ENCODE assay signal across 18 cellular contexts in genomic region chr12:27009926-27010325, GRCh38. TPM values are rescaled to one million over a fixed set of nuclear protein-coding genes. Genes with fewer than 3 reads are reported as not detected.
A peak's percentile ranks its signal among the peaks of the same experiment; 100 is the strongest.
DNase-seq lines count a peak whose midpoint lies in the region; ATAC-seq and TF ChIP-seq lines count a peak whose summit lies in the region.
"Had no signal": no experiment of that assay in that cellular context is flagged by ENCODE, and none has a peak within 500 bp of the region (broad histone marks: within the 10 kb centered on the region; RNA-seq: fewer than 3 reads in every experiment).

No MANE protein-coding gene starts in this region.

- H3K9me3 ChIP-seq in SK-N-SH: no peaks in the 10 kb centered on the region
- no peaks in the 10 kb centered on the region for H3K9me3 ChIP-seq in spleen
- H3K9me3 ChIP-seq: heart left ventricle, ovary, uterus had no signal

- peak overlapping the region; percentile 24; the same call in 1 of the 2 replicates for H2AFZ ChIP-seq in SK-N-SH (ENCODE audit: low read depth)

- H4K20me1 ChIP-seq in SK-N-SH (ENCODE audit: insufficient read depth): no peaks in the 10 kb centered on the region

- intact Hi-C loops in spleen (cut with DNase I; ENCODE audit: low total_unique reads): loop anchor here (5.0 to 10.0 kb wide), 3 partner anchors 55 to 297 kb away; no protein-coding TSS in a partner anchor

- no peaks in the 10 kb centered on the region for H3K9me2 ChIP-seq in SK-N-SH

- H3K27ac ChIP-seq in SK-N-SH (ENCODE audit: low read depth in 2 of 2, low read length in 1 of 2) (peak overlapping the region in 1 of 2 experiments; percentile 34; a peak in 2 of 4 replicates), spleen (peak overlapping the region in 3 of 8 donors; percentile 17 to 36 (median 21))
- H3K27ac ChIP-seq: heart left ventricle, ovary, uterus had no signal

- no peak for TF ChIP-seq EP300 in SK-N-SH (IDR thresholded peaks at IDR 0.05; ENCODE audit: borderline replicate concordance in 1 of 2, low read depth in 1 of 2, low read length in 1 of 2)

- no peak overlapping the region for H3K4me2 ChIP-seq in SK-N-SH

- 20% methylated on average over 1 of the region's 1 CpG for WGBS in SK-N-SH (ENCODE audit: low lambda C conversion rate)
- 3 to 21% (median 17%) methylated on average over 1 of the region's 1 CpG for WGBS in spleen, 5 donors

- H3K4me1 Mint-ChIP-seq in IgD-negative memory B cell (peaks cover 39 to 52% (median 42%) of the 10 kb centered on the region in 3 donors), memory B cell (peaks cover 32% of the 10 kb centered on the region)
- H3K4me1 Mint-ChIP-seq in T-helper 2 cell treated with Interferon-gamma antibody and Interleukin-4, amounts not matched to agents 5 μg/mL and 100 μg/mL, for 36 hours (ENCODE audit: low read depth): peaks cover 48% of the 10 kb centered on the region
- H3K4me1 Mint-ChIP-seq in natural killer cell treated with Interleukin-12 subunit alpha and Interleukin-12 subunit beta and Interleukin-15 and Interleukin-18, amount 100 ng/mL, for 72 hours (ENCODE audit: low read depth in 2 of 2): peaks cover 26 to 27% of the 10 kb centered on the region in 2 donors

- peaks cover 76% of the 10 kb centered on the region for H3K79me2 ChIP-seq in SK-N-SH (ENCODE audit: insufficient read depth)

- DNase-seq in SK-N-SH: no peak
- DNase-seq in T-helper 2 cell treated with Interferon-gamma antibody and Interleukin-4, amounts not matched to agents 5 μg/mL and 100 μg/mL, for 36 hours (ENCODE audit: low spot score): no peak
- DNase-seq in memory B cell (ENCODE audit: low spot score in 2 of 2): no peak
- no peak for DNase-seq in spleen
- no peak for DNase-seq in natural killer cell treated with Interleukin-12 subunit alpha and Interleukin-12 subunit beta and Interleukin-15 and Interleukin-18, amount 100 ng/mL, for 72 hours (ENCODE audit: low spot score)
- no peak for DNase-seq in NCI-H2029 (lab: John Stamatoyannopoulos, UW)
- DNase-seq: endodermal cell; heart left ventricle; left ventricle myocardium superior; NCI-H446; ovary; SHP77 treated with DMSO at 0.1 percent for 48 hours; stimulated activated CD4-positive, alpha-beta T cell treated with anti-CD3 and anti-CD28 coated beads, Interleukin-15, amount 100 ng/mL, for 24 hours; stimulated activated CD8-positive, alpha-beta memory T cell treated with anti-CD3 and anti-CD28 coated beads, Interleukin-4, amount 100 ng/mL, for 48 hours; uterus had no signal

- H3K4me3 ChIP-seq in SK-N-SH (ENCODE audit: low read depth in 2 of 2, low read length in 1 of 2) (no peak overlapping the region), spleen (no peak overlapping the region)
- H3K4me3 ChIP-seq: heart left ventricle, ovary, uterus had no signal

- H3K27me3 Mint-ChIP-seq in IgD-negative memory B cell: no peaks in the 10 kb centered on the region
- H3K27me3 Mint-ChIP-seq in T-helper 2 cell treated with Interferon-gamma antibody and Interleukin-4, amounts not matched to agents 5 μg/mL and 100 μg/mL, for 36 hours (ENCODE audit: low read depth): no peaks in the 10 kb centered on the region
- H3K27me3 Mint-ChIP-seq in memory B cell: no peaks in the 10 kb centered on the region
- no peaks in the 10 kb centered on the region for H3K27me3 Mint-ChIP-seq in natural killer cell treated with Interleukin-12 subunit alpha and Interleukin-12 subunit beta and Interleukin-15 and Interleukin-18, amount 100 ng/mL, for 72 hours

- H3K9me3 Mint-ChIP-seq in IgD-negative memory B cell: no peaks in the 10 kb centered on the region
- no peaks in the 10 kb centered on the region for H3K9me3 Mint-ChIP-seq in T-helper 2 cell treated with Interferon-gamma antibody and Interleukin-4, amounts not matched to agents 5 μg/mL and 100 μg/mL, for 36 hours
- no peaks in the 10 kb centered on the region for H3K9me3 Mint-ChIP-seq in memory B cell
- H3K9me3 Mint-ChIP-seq in natural killer cell treated with Interleukin-12 subunit alpha and Interleukin-12 subunit beta and Interleukin-15 and Interleukin-18, amount 100 ng/mL, for 72 hours: no peaks in the 10 kb centered on the region
- H3K9me3 Mint-ChIP-seq: endodermal cell had no signal

- TF ChIP-seq RAD21 in SK-N-SH (IDR thresholded peaks at IDR 0.05; ENCODE audit: low read length): no peak

- TF ChIP-seq CTCF in SK-N-SH (IDR thresholded peaks at IDR 0.05): no peak
- no peak for TF ChIP-seq CTCF in spleen (IDR thresholded peaks at IDR 0.05 in 8 of 11, conservative IDR thresholded peaks at IDR 0.05 in 3 of 11)

- H3K36me3 ChIP-seq in SK-N-SH (replicated peaks in 1 of 2; ENCODE audit: control insufficient read depth in 1 of 2, insufficient read depth in 2 of 2, low read length in 1 of 2): peaks cover 2 to 16% of the 10 kb centered on the region in 2 experiments
- H3K36me3 ChIP-seq in spleen: no peaks in the 10 kb centered on the region
- H3K36me3 ChIP-seq: ovary, uterus had no signal

- peaks cover 5% of the 10 kb centered on the region for H3F3A ChIP-seq in SK-N-SH (replicated peaks; ENCODE audit: insufficient read depth)

- H3K27ac Mint-ChIP-seq in IgD-negative memory B cell: peak overlapping the region in 2 of 3 donors; percentile 40 to 65
- H3K27ac Mint-ChIP-seq in T-helper 2 cell treated with Interferon-gamma antibody and Interleukin-4, amounts not matched to agents 5 μg/mL and 100 μg/mL, for 36 hours: peak overlapping the region; percentile 58
- peak overlapping the region; percentile 17 for H3K27ac Mint-ChIP-seq in memory B cell
- no peak overlapping the region for H3K27ac Mint-ChIP-seq in natural killer cell treated with Interleukin-12 subunit alpha and Interleukin-12 subunit beta and Interleukin-15 and Interleukin-18, amount 100 ng/mL, for 72 hours
- H3K27ac Mint-ChIP-seq: endodermal cell had no signal

- TF ChIP-seq POLR2A in spleen (IDR thresholded peaks at IDR 0.05): no peak

- H3K27me3 ChIP-seq in SK-N-SH (ENCODE audit: insufficient read depth) (no peaks in the 10 kb centered on the region), spleen (replicated peaks in 1 of 7) (no peaks in the 10 kb centered on the region)
- H3K27me3 ChIP-seq: heart left ventricle, ovary, uterus had no signal

- CTCF ChIA-PET in SK-N-SH (lab: Yijun Ruan, JAX): interaction anchor here (1.0 to 3.1 kb wide), 2 partner anchors 125 to 297 kb away, joined by 3 to 9 read pairs; no protein-coding TSS in a partner anchor

- H3K9ac ChIP-seq in SK-N-SH: no peak overlapping the region

- H3K36me3 Mint-ChIP-seq in IgD-negative memory B cell: peaks cover 2% of the 10 kb centered on the region
- peaks cover 26% of the 10 kb centered on the region for H3K36me3 Mint-ChIP-seq in T-helper 2 cell treated with Interferon-gamma antibody and Interleukin-4, amounts not matched to agents 5 μg/mL and 100 μg/mL, for 36 hours (ENCODE audit: low read depth)
- peaks cover 2% of the 10 kb centered on the region for H3K36me3 Mint-ChIP-seq in memory B cell
- H3K36me3 Mint-ChIP-seq in natural killer cell treated with Interleukin-12 subunit alpha and Interleukin-12 subunit beta and Interleukin-15 and Interleukin-18, amount 100 ng/mL, for 72 hours: no peaks in the 10 kb centered on the region

- ATAC-seq in SK-N-SH treated with all-trans-retinoic acid at 6 μM for 48 hours (no peak), memory B cell (ENCODE audit: low read depth) (no peak)
- no peak for ATAC-seq in natural killer cell treated with Interleukin-12 subunit alpha and Interleukin-12 subunit beta and Interleukin-15 and Interleukin-18, amount 100 ng/mL, for 72 hours
- ATAC-seq: activated CD4-positive, CD25-positive, alpha-beta regulatory T cell treated with anti-CD3 and anti-CD28 coated beads, Interleukin-2, amount 50 U/mL, for 24 hours; heart left ventricle; left ventricle myocardium superior had no signal

- H3K4me3 Mint-ChIP-seq in IgD-negative memory B cell (peak overlapping the region in 1 of 4 donors; percentile 72), memory B cell (no peak overlapping the region)
- peak overlapping the region; percentile 39 for H3K4me3 Mint-ChIP-seq in T-helper 2 cell treated with Interferon-gamma antibody and Interleukin-4, amounts not matched to agents 5 μg/mL and 100 μg/mL, for 36 hours
- H3K4me3 Mint-ChIP-seq in natural killer cell treated with Interleukin-12 subunit alpha and Interleukin-12 subunit beta and Interleukin-15 and Interleukin-18, amount 100 ng/mL, for 72 hours: no peak overlapping the region
- H3K4me3 Mint-ChIP-seq: endodermal cell had no signal

- H3K4me1 ChIP-seq in SK-N-SH (ENCODE audit: control insufficient read depth in 1 of 2, insufficient read depth in 2 of 2, low read depth in 1 of 2, low read length in 1 of 2): peaks cover 10 to 19% of the 10 kb centered on the region in 2 experiments; a peak in 3 of 4 replicates
- H3K4me1 ChIP-seq in spleen: peaks cover 2 to 94% (median 57%) of the 10 kb centered on the region in 6 donors
- H3K4me1 ChIP-seq: uterus had no signal

- POLR2A ChIA-PET in SK-N-SH (lab: Yijun Ruan, JAX): no interaction called here

TF ChIP-seq in SK-N-SH, 30 proteins besides CTCF, POLR2A, EP300 and RAD21 (continues in another document):
- TF ChIP-seq MAX (IDR thresholded peaks at IDR 0.05; ENCODE audit: low read depth) (no peak), CHD2 (IDR thresholded peaks at IDR 0.05; ENCODE audit: low read length, partially characterized antibody) (no peak)

TF ChIP-seq in SK-N-SH treated with all-trans-retinoic acid at 6 μM for 48 hours, 23 proteins besides CTCF, POLR2A, EP300 and RAD21 (continues in another document):
- TF ChIP-seq CSDC2 (CRISPR knock-in tag; IDR thresholded peaks at IDR 0.05) (no peak), ZFP3 (CRISPR knock-in tag; IDR thresholded peaks at IDR 0.05) (no peak)

RNA-seq across cellular contexts. Expression of gene TM7SF3, which starts 4.3 kb away (rescaled TPM):
- polyA plus RNA-seq in SK-N-SH (2012; rRNA removed): 72.1 and 121 TPM in 2 replicates
- polyA plus RNA-seq in SK-N-SH (2012; cell fraction: cytosol; rRNA removed): 97.1 and 100 TPM in 2 replicates
- 35.7 and 73.9 TPM in 2 replicates for polyA plus RNA-seq in SK-N-SH (2012; cell fraction: nucleus; rRNA removed)
- 46.1 TPM for polyA plus RNA-seq in IgD-negative memory B cell
- total RNA-seq in spleen: 10 to 100 TPM; 33.7 to 88.7 (median 52.3) TPM
- polyA plus RNA-seq in spleen: 10 to 100 TPM; 12.2 to 18.2 (median 16.2) TPM
- total RNA-seq in natural killer cell treated with Interleukin-12 subunit alpha and Interleukin-12 subunit beta and Interleukin-15 and Interleukin-18, amount 100 ng/mL, for 72 hours: 10 to 100 TPM; 36.4 to 42.2 TPM

RNA-seq across cellular contexts. Expression of gene MED21, which starts 12.4 kb away (rescaled TPM):
- 13.9 and 19.4 TPM in 2 replicates for polyA plus RNA-seq in SK-N-SH (2012; rRNA removed)
- polyA plus RNA-seq in SK-N-SH (2012; cell fraction: cytosol; rRNA removed): 20.5 and 22.4 TPM in 2 replicates
- 4.2 and 14.7 TPM in 2 replicates for polyA plus RNA-seq in SK-N-SH (2012; cell fraction: nucleus; rRNA removed)
- polyA plus RNA-seq in IgD-negative memory B cell: 17.4 TPM
- total RNA-seq in spleen: 10 to 100 TPM; 32.0 to 53.0 (median 41.2) TPM
- 10 to 100 TPM in 2 of 3 donors, 1 to 10 TPM in 1; 9.8 to 20.5 (median 15.3) TPM for polyA plus RNA-seq in spleen
- total RNA-seq in natural killer cell treated with Interleukin-12 subunit alpha and Interleukin-12 subunit beta and Interleukin-15 and Interleukin-18, amount 100 ng/mL, for 72 hours: 10 to 100 TPM; 31.6 to 35.5 TPM

Comparison
In these comparisons a context has a peak if more than half of its experiments do, and no peak if none do; other contexts are left out.
1. H3K27ac Mint-ChIP-seq: peak in IgD-negative memory B cell (2 of 3), T-helper 2 cell treated with Interferon-gamma antibody and Interleukin-4, amounts not matched to agents 5 μg/mL and 100 μg/mL, for 36 hours (single experiment) and memory B cell (single experiment); none in natural killer cell treated with Interleukin-12 subunit alpha and Interleukin-12 subunit beta and Interleukin-15 and Interleukin-18, amount 100 ng/mL, for 72 hours (0 of 2).